1 cellular context compared by ENCODE assay signal in genomic region chr11:77052531-77052930, GRCh38.
TF ChIP-seq lines count a peak whose summit lies in the region.

No MANE protein-coding gene starts in this region.

TF ChIP-seq in K562, 482 proteins besides CTCF, POLR2A, EP300 and RAD21:
- TF ChIP-seq NFE2 (IDR thresholded peaks at IDR 0.05; ENCODE audit: low read depth) (0 out of 2 replicates have a peak, but pooled peaks have one; percentile 11), ZNF395 (CRISPR knock-in tag; IDR thresholded peaks at IDR 0.05) (no peak)
TF ChIP-seq in K562: peak in this region for 1.
